18 cellular contexts compared by ENCODE assay signal in the genomic region with DNA sequence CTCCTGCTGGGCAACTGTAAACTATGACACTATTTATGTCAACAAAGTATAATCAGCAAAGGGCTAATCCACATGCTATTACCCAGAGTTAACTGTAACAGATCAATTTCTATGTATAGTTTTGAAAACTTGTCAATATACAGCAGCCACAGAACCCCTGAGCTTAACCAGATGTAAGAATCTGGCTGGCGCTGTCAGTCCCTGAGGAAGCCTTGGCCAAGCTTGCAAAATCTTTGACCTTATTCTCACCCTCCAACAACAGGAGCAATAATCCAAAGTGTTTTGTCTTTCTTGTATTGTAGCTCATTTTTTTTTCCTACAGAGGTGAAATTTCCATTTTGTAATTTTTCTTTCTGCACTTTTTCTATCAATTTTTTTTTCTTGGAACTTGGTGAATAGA.
"Had no signal": no experiment of that assay in that cellular context is flagged by ENCODE, and none has a peak within 500 bp of the region (broad histone marks: within the 10 kb centered on the region; RNA-seq: fewer than 3 reads in every experiment).

No MANE protein-coding gene starts in this region.

- H3K9me3 ChIP-seq: colonic mucosa, esophagus squamous epithelium, mucosa of descending colon, sigmoid colon, testis, tibial nerve had no signal

- H3K27ac ChIP-seq: colonic mucosa, esophagus squamous epithelium, sigmoid colon, skin epidermis, testis, tibial nerve had no signal

- H3K4me3 ChIP-seq: colonic mucosa, esophagus squamous epithelium, mucosa of descending colon, sigmoid colon, skin epidermis, testis, tibial nerve had no signal

- H3K27me3 ChIP-seq: colonic mucosa, esophagus squamous epithelium, sigmoid colon, testis, tibial nerve had no signal

- DNase-seq: colonic mucosa; dermis blood vessel endothelial cell; esophagus squamous epithelium; foreskin melanocyte; head of caudate nucleus; hippocampal formation; kidney glomerular epithelial cell; mucosa of descending colon; naive thymus-derived CD8-positive, alpha-beta T cell; posterior cingulate gyrus; sigmoid colon; stimulated activated CD4-positive, alpha-beta T cell treated with anti-CD3 and anti-CD28 coated beads, Interleukin-2, amount 100 ng/mL, for 24 hours; stimulated activated CD4-positive, alpha-beta T cell treated with anti-CD3 and anti-CD28 coated beads, Interleukin-4, amount 100 ng/mL, for 4 hours; stimulated activated naive B cell treated with anti-CD40 and anti-IgM and Interleukin-4, amounts not matched to agents 10 μg/mL and 1 μg/mL and 100 μg/mL, for 72 hours; stimulated activated naive CD8-positive, alpha-beta T cell treated with anti-CD3 and anti-CD28 coated beads, Interleukin-15, amount 100 ng/mL, for 72 hours; testis had no signal

- H3K4me1 ChIP-seq: colonic mucosa, esophagus squamous epithelium, testis, tibial nerve had no signal

- H3K36me3 ChIP-seq: colonic mucosa, esophagus squamous epithelium, sigmoid colon, tibial nerve had no signal
